ENCODE assay signal across 11 cellular contexts in genomic region chr1:116586741-116587143, GRCh38. TPM values are rescaled to one million over a fixed set of nuclear protein-coding genes. Genes with fewer than 3 reads are reported as not detected.
A peak's percentile ranks its signal among the peaks of the same experiment; 100 is the strongest.
DNase-seq lines count a peak whose midpoint lies in the region; ATAC-seq and TF ChIP-seq lines count a peak whose summit lies in the region.
"Had no signal": no experiment of that assay in that cellular context is flagged by ENCODE, and none has a peak within 500 bp of the region (broad histone marks: within the 10 kb centered on the region; RNA-seq: fewer than 3 reads in every experiment).

No MANE protein-coding gene starts in this region.

- no peak for TF ChIP-seq CTCF in HFF-Myc (IDR thresholded peaks at IDR 0.05; ENCODE audit: low read depth, low read length, missing control alignments)
- no peak for TF ChIP-seq CTCF in testis (IDR thresholded peaks at IDR 0.05)
- no peak for TF ChIP-seq CTCF in body of pancreas (IDR thresholded peaks at IDR 0.05)

- H3K9me3 ChIP-seq in trophoblast cell (ENCODE audit: insufficient read depth, low read depth, low read length): peaks cover 3% of the 10 kb centered on the region
- no peaks in the 10 kb centered on the region for H3K9me3 ChIP-seq in testis
- no peaks in the 10 kb centered on the region for H3K9me3 ChIP-seq in body of pancreas

- no peak overlapping the region for H3K14ac ChIP-seq in trophoblast cell (ENCODE audit: low read length)

- no peak overlapping the region for H2AFZ ChIP-seq in trophoblast cell (ENCODE audit: insufficient read depth, low read length, poor library complexity)

- no peaks in the 10 kb centered on the region for H3K79me1 ChIP-seq in mesendoderm (ENCODE audit: low read length)
- H3K79me1 ChIP-seq in trophoblast cell (ENCODE audit: low read length): no peaks in the 10 kb centered on the region

- TF ChIP-seq POLR2A in testis (IDR thresholded peaks at IDR 0.05): no peak
- no peak for TF ChIP-seq POLR2A in body of pancreas (IDR thresholded peaks at IDR 0.05)

- no peaks in the 10 kb centered on the region for H3K79me2 ChIP-seq in mesendoderm (ENCODE audit: control insufficient read depth, insufficient read depth, low read length)
- no peaks in the 10 kb centered on the region for H3K79me2 ChIP-seq in trophoblast cell (ENCODE audit: control insufficient read depth, insufficient read depth, low read length, poor library complexity)

- H3K56ac ChIP-seq in mesendoderm (ENCODE audit: low read length): no peak overlapping the region

- H3K18ac ChIP-seq in mesendoderm (ENCODE audit: low read length) (no peak overlapping the region), trophoblast cell (ENCODE audit: low read length) (no peak overlapping the region)

- ATAC-seq in GM18858 (IDR thresholded peaks at IDR 0.05; ENCODE audit: unreplicated experiment) (peak; percentile 58), body of pancreas (no peak), HG03439 (IDR thresholded peaks at IDR 0.05; ENCODE audit: unreplicated experiment) (no peak)

- H2AK5ac ChIP-seq in mesendoderm (ENCODE audit: low read length): no peak overlapping the region
- H2AK5ac ChIP-seq in trophoblast cell (ENCODE audit: low read length): no peak overlapping the region

- no CpG with 5 or more reads among the region's 3 CpGs for WGBS in mesendoderm (ENCODE audit: extremely low coverage, insufficient coverage, low lambda C conversion rate)
- WGBS in trophoblast cell (ENCODE audit: extremely low coverage, insufficient coverage, insufficient read length): no CpG with 5 or more reads among the region's 3 CpGs
- 76 to 80% methylated on average over 3 of the region's 3 CpGs for WGBS in testis, 2 donors
- WGBS in body of pancreas, 2 donors: 83 to 89% methylated on average over 3 of the region's 3 CpGs

- no peaks in the 10 kb centered on the region for H3K27me3 ChIP-seq in mesendoderm (ENCODE audit: insufficient read depth, low read length, poor library complexity)
- no peaks in the 10 kb centered on the region for H3K27me3 ChIP-seq in trophoblast cell (ENCODE audit: insufficient read depth, low read length)
- H3K27me3 ChIP-seq in testis: no peaks in the 10 kb centered on the region
- H3K27me3 ChIP-seq in body of pancreas: no peaks in the 10 kb centered on the region

- H3K4me3 ChIP-seq in HFF-Myc (replicated peaks; ENCODE audit: low read depth, low read length) (no peak overlapping the region), mesendoderm (ENCODE audit: low read length) (no peak overlapping the region), trophoblast cell (ENCODE audit: low read depth, low read length) (no peak overlapping the region), testis (no peak overlapping the region), body of pancreas (no peak overlapping the region)

- H3K4ac ChIP-seq in mesendoderm (ENCODE audit: low read depth, low read length) (no peak overlapping the region), trophoblast cell (ENCODE audit: low read depth, low read length) (no peak overlapping the region)

- H2BK120ac ChIP-seq in mesendoderm (ENCODE audit: low read depth, low read length) (no peak overlapping the region), trophoblast cell (ENCODE audit: insufficient read depth, low read length, poor library complexity) (no peak overlapping the region)

- H3K36me3 ChIP-seq in mesendoderm (ENCODE audit: control insufficient read depth, insufficient read depth, low read length) (no peaks in the 10 kb centered on the region), trophoblast cell (ENCODE audit: control insufficient read depth in 1 of 2, insufficient read depth in 2 of 2, low read length in 2 of 2) (peaks cover 26 to 35% of the 10 kb centered on the region in 2 experiments), testis (ENCODE audit: low read depth, missing control alignments) (no peaks in the 10 kb centered on the region), body of pancreas (replicated peaks in 1 of 2; ENCODE audit: insufficient read depth in 1 of 2, low read depth in 2 of 2) (no peaks in the 10 kb centered on the region)

- H3K23ac ChIP-seq in mesendoderm (ENCODE audit: low read length): no peak overlapping the region
- H3K23ac ChIP-seq in trophoblast cell (ENCODE audit: low read length): no peak overlapping the region

- H3K4me2 ChIP-seq in mesendoderm (ENCODE audit: low read length) (no peak overlapping the region), trophoblast cell (ENCODE audit: low read length) (no peak overlapping the region)

- no peak overlapping the region for H2BK12ac ChIP-seq in trophoblast cell (ENCODE audit: low read length)

- no peak overlapping the region for H2BK5ac ChIP-seq in mesendoderm (ENCODE audit: low read length)
- H2BK5ac ChIP-seq in trophoblast cell (ENCODE audit: low read depth, low read length, poor library complexity): no peak overlapping the region

- intact Hi-C loops in testis (cut with DNase I; ENCODE audit: low total_unique reads) (no loop called here), body of pancreas (cut with DNase I) (no loop called here)

- H2BK15ac ChIP-seq in mesendoderm (replicated peaks; ENCODE audit: low read depth): no peak overlapping the region

- DNase-seq in HFF-Myc (ENCODE audit: extremely low read depth, low read depth) (peak; percentile 25), NCI-H2171 (lab: John Stamatoyannopoulos, UW) (peak; percentile 13), mesendoderm (peak; percentile 16), trophoblast cell (no peak), testis (no peak), body of pancreas (no peak)
- DNase-seq: dermis blood vessel endothelial cell, naive B cell, substantia nigra had no signal

- H3K9ac ChIP-seq in mesendoderm (ENCODE audit: low read length) (no peak overlapping the region), trophoblast cell (ENCODE audit: low read length) (no peak overlapping the region)

- no peaks in the 10 kb centered on the region for H3K4me1 ChIP-seq in mesendoderm (ENCODE audit: control insufficient read depth, low read depth, low read length)
- peaks cover 4 to 6% of the 10 kb centered on the region in 2 experiments for H3K4me1 ChIP-seq in trophoblast cell (ENCODE audit: control insufficient read depth in 1 of 2, insufficient read depth in 2 of 2, low read length in 2 of 2)
- no peaks in the 10 kb centered on the region for H3K4me1 ChIP-seq in testis
- H3K4me1 ChIP-seq in body of pancreas: no peaks in the 10 kb centered on the region

- H4K12ac ChIP-seq in trophoblast cell (ENCODE audit: low read depth, low read length): no peak overlapping the region

- H4K8ac ChIP-seq in mesendoderm (ENCODE audit: low read depth, low read length): no peak overlapping the region
- no peak overlapping the region for H4K8ac ChIP-seq in trophoblast cell (ENCODE audit: low read depth, low read length)

- no peak overlapping the region for H4K5ac ChIP-seq in mesendoderm (ENCODE audit: low read length)

- H4K91ac ChIP-seq in trophoblast cell (ENCODE audit: low read depth, low read length): no peak overlapping the region

- H3K27ac ChIP-seq in mesendoderm (ENCODE audit: low read depth, low read length) (no peak overlapping the region), trophoblast cell (ENCODE audit: low read depth, low read length) (no peak overlapping the region), testis (no peak overlapping the region), body of pancreas (no peak overlapping the region)

RNA-seq across cellular contexts. Expression of gene CD58, which starts 15.9 kb away (rescaled TPM):
- 10.2 TPM for polyA plus RNA-seq in mesendoderm (2013, experiment 1 of 2)
- 9.4 TPM for polyA plus RNA-seq in mesendoderm (2013, experiment 2 of 2)
- polyA plus RNA-seq in trophoblast cell (2013): 13.6 and 14.0 TPM in 2 replicates
- total RNA-seq in testis (10 to 100 TPM; 11.4 to 14.9 TPM), body of pancreas (10 to 100 TPM in 1 of 2 donors, 1 to 10 TPM in 1; 6.6 to 15.0 TPM)
- 15.0 TPM for polyA plus RNA-seq in testis (ENCODE audit: insufficient read depth, low read depth, low replicate concordance)

Comparison
In these comparisons a context has a peak if more than half of its experiments do, and no peak if none do; other contexts are left out.
1. DNase-seq: peak in HFF-Myc (single experiment), NCI-H2171 (single experiment) and mesendoderm (single experiment); none in trophoblast cell (0 of 2), testis (single experiment) and body of pancreas (0 of 4).